In the genomic region with DNA sequence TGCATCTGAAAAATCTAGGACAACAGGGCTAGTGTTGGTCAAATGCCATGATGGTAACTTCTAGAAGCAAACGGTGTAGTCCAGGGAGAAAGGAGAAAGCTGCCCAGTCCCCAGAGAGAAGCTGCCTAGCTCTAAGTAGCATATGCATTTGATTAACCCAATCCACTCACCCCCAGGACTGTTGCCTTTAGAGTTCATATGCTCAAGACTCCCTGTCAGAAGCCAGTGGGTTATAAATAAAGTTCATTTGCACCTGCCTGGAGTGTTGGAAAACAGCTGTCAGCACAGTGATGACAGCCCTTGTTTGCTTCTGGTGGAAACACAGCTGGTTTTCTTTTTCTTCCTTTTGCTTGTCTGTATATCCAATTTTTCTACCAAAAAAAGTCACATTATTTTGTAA, we compare ENCODE assay signal across 15 cellular contexts. TPM values are rescaled to one million over a fixed set of nuclear protein-coding genes. Genes with fewer than 3 reads are reported as not detected.
DNase-seq lines count a peak whose midpoint lies in the region; ATAC-seq and TF ChIP-seq lines count a peak whose summit lies in the region.
"Had no signal": no experiment of that assay in that cellular context is flagged by ENCODE, and none has a peak within 500 bp of the region (broad histone marks: within the 10 kb centered on the region; RNA-seq: fewer than 3 reads in every experiment).

No MANE protein-coding gene starts in this region.

- H2AFZ ChIP-seq in ACC112 (ENCODE audit: low read length, unreplicated experiment): peak overlapping the region; percentile 44
- H2AFZ ChIP-seq in osteoblast (ENCODE audit: low read length): no peak overlapping the region

- H3K27ac ChIP-seq in ACC112 (ENCODE audit: low read depth, low read length): peak overlapping the region; percentile 87
- H3K27ac ChIP-seq in osteoblast (ENCODE audit: low read depth, low read length): peak overlapping the region; percentile 67

- H3K4me1 ChIP-seq in ACC112 (ENCODE audit: control insufficient read depth, insufficient read depth, low read length, unreplicated experiment) (peaks cover 75% of the 10 kb centered on the region), osteoblast (ENCODE audit: insufficient read depth, low read length) (peaks cover 55% of the 10 kb centered on the region)

- no peaks in the 10 kb centered on the region for H4K20me1 ChIP-seq in osteoblast (ENCODE audit: insufficient read depth, low read length)

- H3K27me3 ChIP-seq in ACC112 (ENCODE audit: insufficient read depth, low read length) (no peaks in the 10 kb centered on the region), osteoblast (ENCODE audit: insufficient read depth, low read length) (no peaks in the 10 kb centered on the region)
- H3K27me3 ChIP-seq: tibial nerve had no signal

- H3K4me3 ChIP-seq in ACC112 (ENCODE audit: low read depth, low read length): peak overlapping the region; percentile 47; the same call in 1 of the 2 replicates
- H3K4me3 ChIP-seq in epithelial cell of proximal tubule (ENCODE audit: low read depth, low read length): peak overlapping the region; percentile 4
- no peak overlapping the region for H3K4me3 ChIP-seq in osteoblast (ENCODE audit: insufficient read depth, low read length)
- H3K4me3 ChIP-seq: tibial nerve had no signal

- H3K36me3 ChIP-seq in ACC112 (ENCODE audit: insufficient read depth, low read length) (no peaks in the 10 kb centered on the region), osteoblast (ENCODE audit: insufficient read depth, low read length) (no peaks in the 10 kb centered on the region)
- H3K36me3 ChIP-seq: tibial nerve had no signal

- ATAC-seq in HG02763 (IDR thresholded peaks at IDR 0.05; ENCODE audit: unreplicated experiment) (no peak), HG03571 (IDR thresholded peaks at IDR 0.05; ENCODE audit: unreplicated experiment) (no peak), GM21717 (IDR thresholded peaks at IDR 0.05; ENCODE audit: unreplicated experiment) (no peak)

- DNase-seq in LHCN-M2 (ENCODE audit: low read depth) (peak; percentile 96), epithelial cell of proximal tubule (ENCODE audit: low read depth) (no peak), osteoblast (ENCODE audit: insufficient read length, low spot score, missing footprints) (no peak), DMS153 (lab: John Stamatoyannopoulos, UW) (no peak)
- DNase-seq: activated CD8-positive, alpha-beta memory T cell treated with anti-CD3 and anti-CD28 coated beads for 24 hours; activated naive CD4-positive, alpha-beta T cell; DMS79 treated with DMSO at 0.1 percent for 48 hours; mammary epithelial cell; nucleus accumbens; stimulated activated CD4-positive, alpha-beta T cell treated with anti-CD3 and anti-CD28 coated beads, Interleukin-15, amount 100 ng/mL, for 24 hours had no signal

- H3K4me2 ChIP-seq in osteoblast (ENCODE audit: insufficient read depth, low read length): peak overlapping the region; percentile 28

- H3K79me2 ChIP-seq in ACC112 (ENCODE audit: control insufficient read depth, insufficient read depth, low read length, unreplicated experiment): no peaks in the 10 kb centered on the region
- H3K79me2 ChIP-seq in osteoblast (ENCODE audit: insufficient read depth, low read length): no peaks in the 10 kb centered on the region

- H3K9me3 ChIP-seq in osteoblast (ENCODE audit: low read depth, low read length): no peaks in the 10 kb centered on the region
- H3K9me3 ChIP-seq: tibial nerve had no signal

- no peak for TF ChIP-seq CTCF in epithelial cell of proximal tubule (conservative IDR thresholded peaks at IDR 0.05; ENCODE audit: low read depth, low read length)
- TF ChIP-seq CTCF in osteoblast (IDR thresholded peaks at IDR 0.05; ENCODE audit: extremely low read depth, low read depth, low read length): no peak

RNA-seq across cellular contexts. Expression of a gene that starts 2.1 kb away (rescaled TPM):
- total RNA-seq in LHCN-M2 (2014; rRNA removed) (0.17 and 0.96 TPM in 2 replicates), epithelial cell of proximal tubule (0.29 and 1.2 TPM in 2 replicates), osteoblast (under 0.01 TPM in 1 of 2 replicates, not detected in the other)
- 0.28 TPM for polyA plus RNA-seq in LHCN-M2 (2012)
- total RNA-seq: mammary epithelial cell, tibial nerve had no signal
- polyA plus RNA-seq: mammary epithelial cell had no signal
